ENCODE assay signal across 1 cellular context in genomic region chr3:41202075-41202833, GRCh38.
TF ChIP-seq lines count a peak whose summit lies in the region.

No MANE protein-coding gene starts in this region.

TF ChIP-seq in GM12878, 131 proteins besides CTCF, POLR2A, EP300 and RAD21 (continued from another document):
- TF ChIP-seq ATF2 (IDR thresholded peaks at IDR 0.05; ENCODE audit: low read length) = no peak
- TF ChIP-seq KDM1A (IDR thresholded peaks at IDR 0.05; ENCODE audit: borderline replicate concordance) = no peak
- TF ChIP-seq BACH1 (IDR thresholded peaks at IDR 0.05; ENCODE audit: borderline replicate concordance) = no peak
- TF ChIP-seq TCF3 (IDR thresholded peaks at IDR 0.05; ENCODE audit: borderline replicate concordance, insufficient read depth, low read depth, low read length) = no peak
- TF ChIP-seq SMAD5 (IDR thresholded peaks at IDR 0.05; ENCODE audit: low read depth) = no peak
- TF ChIP-seq NFYA (IDR thresholded peaks at IDR 0.05; ENCODE audit: borderline replicate concordance, low read depth, low read length) = no peak
- TF ChIP-seq ZNF207 (IDR thresholded peaks at IDR 0.05; ENCODE audit: borderline replicate concordance) = no peak
- no peak for TF ChIP-seq ASH2L (IDR thresholded peaks at IDR 0.05; ENCODE audit: borderline replicate concordance, low read depth)
- TF ChIP-seq SMARCA5 (IDR thresholded peaks at IDR 0.05) = no peak
- TF ChIP-seq CBFB (IDR thresholded peaks at IDR 0.05; ENCODE audit: low read depth) = no peak
- no peak for TF ChIP-seq CHD2 (IDR thresholded peaks at IDR 0.05; ENCODE audit: borderline replicate concordance, low read depth, low read length)
TF ChIP-seq in GM12878: peak in this region for 0.
